In the genomic region with DNA sequence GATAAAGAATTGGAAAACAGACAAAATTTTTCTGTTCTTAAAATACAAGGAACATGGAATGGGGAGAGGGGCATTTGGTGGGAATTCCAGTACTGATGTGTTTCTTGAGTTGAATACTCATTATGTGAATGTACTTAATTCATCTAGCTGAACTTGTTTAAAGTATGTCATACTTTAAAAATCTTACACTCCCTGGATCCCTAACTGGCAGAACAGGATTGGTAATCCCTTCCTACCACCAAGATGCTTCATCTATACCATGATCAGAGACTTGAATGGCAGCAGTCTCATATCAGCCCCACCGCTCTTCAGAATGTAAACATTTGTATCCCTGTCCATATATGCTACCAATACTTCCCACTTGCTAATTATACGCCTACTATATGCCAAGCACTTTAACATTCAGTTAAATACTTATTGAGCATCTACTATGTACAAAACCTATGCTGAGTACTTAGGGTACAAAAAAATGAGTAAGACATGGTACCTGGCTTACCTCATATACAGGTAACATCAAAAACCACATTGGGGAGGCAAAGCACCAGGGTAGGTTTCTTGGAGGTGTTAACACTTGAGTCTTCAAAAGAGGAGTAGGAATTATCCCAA, we compare ENCODE assay signal across 27 cellular contexts. TPM values are rescaled to one million over a fixed set of nuclear protein-coding genes. Genes with fewer than 3 reads are reported as not detected.
DNase-seq lines count a peak whose midpoint lies in the region; FAIRE-seq and TF ChIP-seq lines count a peak whose summit lies in the region.
"Had no signal": no experiment of that assay in that cellular context is flagged by ENCODE, and none has a peak within 500 bp of the region (broad histone marks: within the 10 kb centered on the region; RNA-seq: fewer than 3 reads in every experiment).

No MANE protein-coding gene starts in this region.

- H3K27me3 ChIP-seq in PC-9 (ENCODE audit: insufficient read depth, low read depth) (no peaks in the 10 kb centered on the region), trophoblast cell (ENCODE audit: insufficient read depth, low read length) (no peaks in the 10 kb centered on the region)
- H3K27me3 ChIP-seq: upper lobe of right lung had no signal

- no peaks in the 10 kb centered on the region for H3K9me3 ChIP-seq in PC-9 (ENCODE audit: insufficient read depth, low read depth)
- H3K9me3 ChIP-seq in trophoblast cell (ENCODE audit: insufficient read depth, low read depth, low read length), result peaks cover 3% of the 10 kb centered on the region
- H3K9me3 ChIP-seq: upper lobe of right lung had no signal

- H2BK5ac ChIP-seq in trophoblast cell (ENCODE audit: low read depth, low read length, poor library complexity), result no peak overlapping the region

- H3K36me3 ChIP-seq in PC-9 (ENCODE audit: low read depth) (peaks cover 5% of the 10 kb centered on the region), trophoblast cell (ENCODE audit: control insufficient read depth in 1 of 2, insufficient read depth in 2 of 2, low read length in 2 of 2) (peaks cover 0 to 1% of the 10 kb centered on the region in 2 experiments)

- H3K4me1 ChIP-seq in PC-9 (replicated peaks; ENCODE audit: insufficient read depth) (peaks cover 50% of the 10 kb centered on the region), trophoblast cell (ENCODE audit: control insufficient read depth in 1 of 2, insufficient read depth in 2 of 2, low read length in 2 of 2) (peaks cover 0 to 11% of the 10 kb centered on the region in 2 experiments)

- no peak overlapping the region for H3K9ac ChIP-seq in trophoblast cell (ENCODE audit: low read length)

- H4K12ac ChIP-seq in trophoblast cell (ENCODE audit: low read depth, low read length), result no peak overlapping the region

- H3K4ac ChIP-seq in trophoblast cell (ENCODE audit: low read depth, low read length), result no peak overlapping the region

- peaks cover 25% of the 10 kb centered on the region for H3K36me3 Mint-ChIP-seq in activated CD4-positive, alpha-beta T cell treated with anti-CD3 and anti-CD28 coated beads, Interleukin-2, amount 10 ng/mL, durations not matched to agents 24 days and 14 days (ENCODE audit: low read depth)

- H3K4me3 Mint-ChIP-seq in activated CD4-positive, alpha-beta T cell treated with anti-CD3 and anti-CD28 coated beads, Interleukin-2, amount 10 ng/mL, durations not matched to agents 24 days and 14 days, result no peak overlapping the region
- H3K4me3 Mint-ChIP-seq: activated B cell treated with CpG ODN at 0.5 μM for 24 hours; activated naive CD4-positive, alpha-beta T cell treated with anti-CD3 and anti-CD28 coated beads, Interleukin-2, amount 10 ng/mL, durations not matched to agents 7 days and 5 days; activated T-helper 1 cell treated with anti-CD3 and anti-CD28 coated beads, Interleukin-12 subunit alpha, Interleukin-12 subunit beta, Interleukin-2, Interleukin-4 antibody, amounts not matched to agents 30 ng/mL and 10 ng/mL and 1 ng/mL, durations not matched to agents 14 hours and 24 hours and 36 hours; HFFc6; memory B cell had no signal

- no peak overlapping the region for H3K23ac ChIP-seq in trophoblast cell (ENCODE audit: low read length)

- POLR2A ChIA-PET in PC-9 (lab: Charles Lee; ENCODE audit: unreplicated experiment), result interaction anchor here (0.7 kb wide), 1 partner anchor 13 kb away, joined by 3 read pairs; no protein-coding TSS in a partner anchor

- H3K27ac ChIP-seq in PC-9, result no peak overlapping the region
- no peak overlapping the region for H3K27ac ChIP-seq in trophoblast cell (ENCODE audit: low read depth, low read length)
- H3K27ac ChIP-seq: upper lobe of right lung had no signal

- H4K20me1 ChIP-seq in PC-9 (ENCODE audit: insufficient read depth), result peaks cover 40% of the 10 kb centered on the region

- H2BK120ac ChIP-seq in trophoblast cell (ENCODE audit: insufficient read depth, low read length, poor library complexity), result no peak overlapping the region

- CTCF ChIA-PET in PC-9 (lab: Charles Lee), result interaction anchor here (0.6 kb wide), 2 partner anchors 44 to 46 kb away, joined by 3 to 7 read pairs; no protein-coding TSS in a partner anchor

- H3K4me1 Mint-ChIP-seq in activated CD4-positive, alpha-beta T cell treated with anti-CD3 and anti-CD28 coated beads, Interleukin-2, amount 10 ng/mL, durations not matched to agents 24 days and 14 days, result peaks cover 44% of the 10 kb centered on the region

- no peaks in the 10 kb centered on the region for H3K27me3 Mint-ChIP-seq in activated CD4-positive, alpha-beta T cell treated with anti-CD3 and anti-CD28 coated beads, Interleukin-2, amount 10 ng/mL, durations not matched to agents 24 days and 14 days
- H3K27me3 Mint-ChIP-seq: activated B cell treated with CpG ODN at 0.5 μM for 24 hours; activated naive CD4-positive, alpha-beta T cell treated with anti-CD3 and anti-CD28 coated beads, Interleukin-2, amount 10 ng/mL, durations not matched to agents 7 days and 5 days; IgD-negative memory B cell; memory B cell; T-cell had no signal

- no peak overlapping the region for H2BK12ac ChIP-seq in trophoblast cell (ENCODE audit: low read length)

- TF ChIP-seq CTCF in PC-9 (conservative IDR thresholded peaks at IDR 0.05) (no peak), epithelial cell of esophagus (IDR thresholded peaks at IDR 0.05; ENCODE audit: insufficient read depth, low read depth, low read length, missing control alignments) (no peak)

- H3K4me3 ChIP-seq in PC-9 (no peak overlapping the region), epithelial cell of esophagus (ENCODE audit: low read length) (no peak overlapping the region), trophoblast cell (ENCODE audit: low read depth, low read length) (no peak overlapping the region)
- H3K4me3 ChIP-seq: upper lobe of right lung had no signal

- peak overlapping the region; percentile 20; the same call in 1 of the 2 replicates for H3K4me2 ChIP-seq in PC-9
- H3K4me2 ChIP-seq in trophoblast cell (ENCODE audit: low read length), result no peak overlapping the region

- no peaks in the 10 kb centered on the region for H3K9me2 ChIP-seq in PC-9 (ENCODE audit: insufficient read depth)

- H3K79me2 ChIP-seq in PC-9 (ENCODE audit: low read depth), result peaks cover 87% of the 10 kb centered on the region
- H3K79me2 ChIP-seq in trophoblast cell (ENCODE audit: control insufficient read depth, insufficient read depth, low read length, poor library complexity), result peaks cover 22% of the 10 kb centered on the region

- peaks cover 30% of the 10 kb centered on the region for H3F3A ChIP-seq in PC-9 (ENCODE audit: insufficient read depth, low read depth)

- no peak overlapping the region for H4K91ac ChIP-seq in trophoblast cell (ENCODE audit: low read depth, low read length)

- peaks cover 11% of the 10 kb centered on the region for H3K79me1 ChIP-seq in trophoblast cell (ENCODE audit: low read length)

- H4K8ac ChIP-seq in trophoblast cell (ENCODE audit: low read depth, low read length), result no peak overlapping the region

- no peak for FAIRE-seq in GM12891 (lab: Jason Lieb, UNC)
- FAIRE-seq: colon had no signal

- H2AK5ac ChIP-seq in trophoblast cell (ENCODE audit: low read length), result no peak overlapping the region

- BruUV-seq in PC-9 (replicated peaks; lab: Mats Ljungman, UMichigan), result no TSS peak

- no peak overlapping the region for H3K18ac ChIP-seq in trophoblast cell (ENCODE audit: low read length)

- H3K14ac ChIP-seq in trophoblast cell (ENCODE audit: low read length), result no peak overlapping the region

- H3K9me3 Mint-ChIP-seq in activated CD4-positive, alpha-beta T cell treated with anti-CD3 and anti-CD28 coated beads, Interleukin-2, amount 10 ng/mL, durations not matched to agents 24 days and 14 days, result no peaks in the 10 kb centered on the region
- H3K9me3 Mint-ChIP-seq: activated B cell treated with CpG ODN at 0.5 μM for 24 hours; activated naive CD4-positive, alpha-beta T cell treated with anti-CD3 and anti-CD28 coated beads, Interleukin-2, amount 10 ng/mL, durations not matched to agents 7 days and 5 days; activated T-helper 1 cell treated with anti-CD3 and anti-CD28 coated beads, Interleukin-12 subunit alpha, Interleukin-12 subunit beta, Interleukin-2, Interleukin-4 antibody, amounts not matched to agents 30 ng/mL and 10 ng/mL and 1 ng/mL, durations not matched to agents 14 hours and 24 hours and 36 hours; HFFc6; IgD-negative memory B cell; memory B cell; T-cell had no signal

- H3K27ac Mint-ChIP-seq in activated CD4-positive, alpha-beta T cell treated with anti-CD3 and anti-CD28 coated beads, Interleukin-2, amount 10 ng/mL, durations not matched to agents 24 days and 14 days, result no peak overlapping the region
- H3K27ac Mint-ChIP-seq: activated B cell treated with CpG ODN at 0.5 μM for 24 hours; activated naive CD4-positive, alpha-beta T cell treated with anti-CD3 and anti-CD28 coated beads, Interleukin-2, amount 10 ng/mL, durations not matched to agents 7 days and 5 days; activated T-helper 1 cell treated with anti-CD3 and anti-CD28 coated beads, Interleukin-12 subunit alpha, Interleukin-12 subunit beta, Interleukin-2, Interleukin-4 antibody, amounts not matched to agents 30 ng/mL and 10 ng/mL and 1 ng/mL, durations not matched to agents 14 hours and 24 hours and 36 hours; HFFc6; memory B cell; T-cell had no signal

- H2AFZ ChIP-seq in PC-9, result no peak overlapping the region
- H2AFZ ChIP-seq in trophoblast cell (ENCODE audit: insufficient read depth, low read length, poor library complexity), result no peak overlapping the region

- WGBS in trophoblast cell (ENCODE audit: extremely low coverage, insufficient coverage, insufficient read length), result no CpG with 5 or more reads among the region's 2 CpGs

- intact Hi-C loops in activated CD4-positive, alpha-beta T cell treated with anti-CD3 and anti-CD28 coated beads, Interleukin-2, amount 10 ng/mL, durations not matched to agents 24 days and 14 days (cut with micrococcal nuclease), result loop anchor here (5.0 kb wide), 1 partner anchor 118 kb away; no protein-coding TSS in a partner anchor
- intact Hi-C loops in PC-9 (cut with micrococcal nuclease; ENCODE audit: unreplicated experiment), result no loop called here

- peak; percentile 40 for DNase-seq in activated CD4-positive, alpha-beta T cell treated with anti-CD3 and anti-CD28 coated beads, Interleukin-2, amount 10 ng/mL, durations not matched to agents 24 days and 14 days
- DNase-seq in activated CD4-positive, alpha-beta T cell treated with anti-CD3 and anti-CD28 coated beads, Interleukin-2, amount 50 U/mL, for 4 hours, result no peak
- peak in 1 of 2 experiments; percentile 47 for DNase-seq in PC-9
- peak; percentile 85 for DNase-seq in epithelial cell of esophagus (ENCODE audit: low read depth)
- DNase-seq in trophoblast cell, result peak; percentile 33 to 73
- DNase-seq in GM12891 (ENCODE audit: insufficient read length, low spot score), result no peak
- no peak for DNase-seq in NCI-H69 (lab: John Stamatoyannopoulos, UW)
- DNase-seq in activated CD4-positive, alpha-beta T cell treated with anti-CD3 and anti-CD28 coated beads, Interleukin-2, amount 50 U/mL, for 1 hour, result no peak
- DNase-seq: 8988T; activated B cell treated with CpG ODN at 0.5 μM for 24 hours; activated CD4-positive, alpha-beta T cell treated with anti-CD3 and anti-CD28 coated beads, Interleukin-2, amount 50 U/mL, for 48 hours; activated naive CD4-positive, alpha-beta T cell treated with anti-CD3 and anti-CD28 coated beads, Interleukin-2, amount 10 ng/mL, durations not matched to agents 7 days and 5 days; DMS 273 treated with DMSO at 0.1 percent for 48 hours; effector CD4-positive, alpha-beta T cell; EL; GOT3; HFFc6; NCI-H446; NCI-H774; nucleus accumbens; stimulated activated CD4-positive, alpha-beta T cell treated with anti-CD3 and anti-CD28 coated beads, Interleukin-4, amount 100 ng/mL, for 4 hours; T-cell; upper lobe of right lung had no signal

- TF ChIP-seq POLR2A in GM12891 (IDR thresholded peaks at IDR 0.05; ENCODE audit: low read depth, low read length), result no peak

RNA-seq across cellular contexts. Expression of a gene that starts 5.3 kb away (rescaled TPM):
- total RNA-seq in activated CD4-positive, alpha-beta T cell treated with anti-CD3 and anti-CD28 coated beads, Interleukin-2, amount 10 ng/mL, durations not matched to agents 24 days and 14 days, result 64.0 and 65.8 TPM in 2 replicates
- 29.5 and 40.2 TPM in 2 replicates for total RNA-seq in PC-9 (2021)
- 34.5 and 36.0 TPM in 2 replicates for polyA plus RNA-seq in trophoblast cell (2013)
- polyA plus RNA-seq in GM12891 (2012; ENCODE audit: low read depth, missing spikeins), result 43.7 TPM

RNA-seq across cellular contexts. Expression of a gene that starts 34.1 kb away (rescaled TPM):
- 71.8 and 74.4 TPM in 2 replicates for total RNA-seq in activated CD4-positive, alpha-beta T cell treated with anti-CD3 and anti-CD28 coated beads, Interleukin-2, amount 10 ng/mL, durations not matched to agents 24 days and 14 days
- 89.6 and 109 TPM in 2 replicates for total RNA-seq in PC-9 (2021)
- 161 and 163 TPM in 2 replicates for polyA plus RNA-seq in trophoblast cell (2013)
- polyA plus RNA-seq in GM12891 (2012; ENCODE audit: low read depth, missing spikeins), result 91.0 TPM

RNA-seq across cellular contexts. Expression of a gene that starts 57.9 kb away (rescaled TPM):
- 19.5 and 20.9 TPM in 2 replicates for total RNA-seq in activated CD4-positive, alpha-beta T cell treated with anti-CD3 and anti-CD28 coated beads, Interleukin-2, amount 10 ng/mL, durations not matched to agents 24 days and 14 days
- total RNA-seq in PC-9 (2021), result 17.2 and 19.2 TPM in 2 replicates
- polyA plus RNA-seq in trophoblast cell (2013), result 26.0 and 26.6 TPM in 2 replicates
- 3.6 TPM for polyA plus RNA-seq in GM12891 (2012; ENCODE audit: low read depth, missing spikeins)

Comparison
In these comparisons a context has a peak if more than half of its experiments do, and no peak if none do; other contexts are left out.
1. DNase-seq: peak in activated CD4-positive, alpha-beta T cell treated with anti-CD3 and anti-CD28 coated beads, Interleukin-2, amount 10 ng/mL, durations not matched to agents 24 days and 14 days (single experiment), epithelial cell of esophagus (single experiment) and trophoblast cell (2 of 2); none in activated CD4-positive, alpha-beta T cell treated with anti-CD3 and anti-CD28 coated beads, Interleukin-2, amount 50 U/mL, for 4 hours (0 of 2), GM12891 (single experiment), NCI-H69 (single experiment) and activated CD4-positive, alpha-beta T cell treated with anti-CD3 and anti-CD28 coated beads, Interleukin-2, amount 50 U/mL, for 1 hour (single experiment).